ENCODE assay signal across 28 cellular contexts in genomic region chr19:38385057-38385803, GRCh38. TPM values are rescaled to one million over a fixed set of nuclear protein-coding genes. Genes with fewer than 3 reads are reported as not detected.
A peak's percentile ranks its signal among the peaks of the same experiment; 100 is the strongest.
DNase-seq lines count a peak whose midpoint lies in the region; ATAC-seq, FAIRE-seq and TF ChIP-seq lines count a peak whose summit lies in the region.
"Had no signal": no experiment of that assay in that cellular context is flagged by ENCODE, and none has a peak within 500 bp of the region (broad histone marks: within the 10 kb centered on the region; RNA-seq: fewer than 3 reads in every experiment).

No MANE protein-coding gene starts in this region.

- H3K27me3 ChIP-seq in SK-N-SH (ENCODE audit: insufficient read depth) (no peaks in the 10 kb centered on the region), GM12878 (replicated peaks in 1 of 2; ENCODE audit: control insufficient read depth in 2 of 2, insufficient read depth in 2 of 2, low read length in 1 of 2) (no peaks in the 10 kb centered on the region; a peak in 1 of 4 replicates), neuronal stem cell (ENCODE audit: control insufficient read depth in 3 of 3, insufficient read depth in 3 of 3, low read depth in 1 of 3, low read length in 3 of 3) (no peaks in the 10 kb centered on the region)
- H3K27me3 ChIP-seq: brain microvascular endothelial cell had no signal

- H3K36me3 ChIP-seq in SK-N-SH (replicated peaks in 1 of 2; ENCODE audit: control insufficient read depth in 1 of 2, insufficient read depth in 2 of 2, low read length in 1 of 2) (peaks cover 8 to 37% of the 10 kb centered on the region in 2 experiments), GM12878 (ENCODE audit: control insufficient read depth in 2 of 2, insufficient read depth in 2 of 2, low read length in 1 of 2) (peaks cover 14 to 17% of the 10 kb centered on the region in 2 experiments; a peak in 3 of 4 replicates), neuronal stem cell (replicated peaks in 1 of 2; ENCODE audit: control insufficient read depth in 2 of 2, insufficient read depth in 2 of 2, low read length in 2 of 2) (peaks cover 26 to 56% of the 10 kb centered on the region in 2 donors)

- H3K4me2 ChIP-seq in SK-N-SH, result no peak overlapping the region
- H3K4me2 ChIP-seq in GM12878 (ENCODE audit: control insufficient read depth, insufficient read depth), result no peak overlapping the region
- no peak overlapping the region for H3K4me2 ChIP-seq in neuronal stem cell (ENCODE audit: insufficient read depth, low read length, poor library complexity, severe bottlenecking)

- peaks cover 18% of the 10 kb centered on the region for H3F3A ChIP-seq in SK-N-SH (replicated peaks; ENCODE audit: insufficient read depth)

- SMC1A ChIA-PET in GM12878 (lab: Charles Lee; ENCODE audit: uncharacterized antibody, unreplicated experiment), result no interaction called here

- H2BK5ac ChIP-seq in neuronal stem cell (ENCODE audit: low read length), result no peak overlapping the region

- no peak overlapping the region for H3K27ac ChIP-seq in SK-N-SH (ENCODE audit: low read depth in 2 of 2, low read length in 1 of 2)
- no peak overlapping the region for H3K27ac ChIP-seq in GM12878 (ENCODE audit: control insufficient read depth, insufficient read depth)
- no peak overlapping the region for H3K27ac ChIP-seq in neuronal stem cell (replicated peaks; ENCODE audit: low read length)
- H3K27ac ChIP-seq: brain microvascular endothelial cell, coronary artery, parathyroid adenoma, transverse colon had no signal

- H2BK15ac ChIP-seq in neuronal stem cell (ENCODE audit: low read length), result no peak overlapping the region

- H4K91ac ChIP-seq in neuronal stem cell (ENCODE audit: low read depth, low read length, poor library complexity), result no peak overlapping the region

- H2AK5ac ChIP-seq in neuronal stem cell (ENCODE audit: low read depth, low read length), result no peak overlapping the region

- intact Hi-C loops in GM12878 (cut with micrococcal nuclease; ENCODE audit: unreplicated experiment), result loop anchor here (5.0 kb wide), 1 partner anchor 153 kb away; no protein-coding TSS in a partner anchor

- CTCF ChIA-PET in SK-N-SH (lab: Yijun Ruan, JAX), result interaction anchor here (1.5 to 1.8 kb wide), 2 partner anchors 9 to 152 kb away, joined by 4 to 8 read pairs; no protein-coding TSS in a partner anchor
- CTCF ChIA-PET in GM12878 (lab: Yijun Ruan, JAX), result interaction anchor here (1.2 kb wide), 1 partner anchor 18 kb away, joined by 3 read pairs; the partner anchor contains the start of gene FAM98C

- TF ChIP-seq CTCF in SK-N-SH (IDR thresholded peaks at IDR 0.05), result no peak
- no peak for TF ChIP-seq CTCF in GM12878 (IDR thresholded peaks at IDR 0.05 in 2 of 3, conservative IDR thresholded peaks at IDR 0.05 in 1 of 3; ENCODE audit: control insufficient read depth in 2 of 3, extremely low read depth in 1 of 3, insufficient read depth in 1 of 3, low read depth in 3 of 3, low read length in 3 of 3)

- H3K14ac ChIP-seq in neuronal stem cell (ENCODE audit: low read length), result no peak overlapping the region

- no peak overlapping the region for H3K18ac ChIP-seq in neuronal stem cell (ENCODE audit: low read length)

- no peak for DNase-seq in SK-N-SH
- DNase-seq in GM12891 (ENCODE audit: insufficient read length, low spot score), result no peak
- DNase-seq in GM12878 (ENCODE audit: low read depth, low spot score), result no peak
- no peak for DNase-seq in neuronal stem cell (ENCODE audit: low spot score)
- no peak for DNase-seq in germinal center (ENCODE audit: low spot score)
- no peak for DNase-seq in RCC 7860 (ENCODE audit: low spot score)
- DNase-seq in cortex of kidney (lab: John Stamatoyannopoulos, UW), result no peak
- DNase-seq: activated gamma-delta T cell treated with Interleukin-2 at 50 U/mL for 16 hours, AML-193, brain microvascular endothelial cell, DMS79, foreskin melanocyte, hippocampal formation, natural killer cell, NCI-H2029, RPMI8226, transverse colon had no signal

- in situ Hi-C loops in GM12878 (cut with MboI), result no loop called here

- H3K79me2 ChIP-seq in SK-N-SH (ENCODE audit: insufficient read depth) (peaks cover 13% of the 10 kb centered on the region), GM12878 (ENCODE audit: control insufficient read depth, insufficient read depth, low read length) (no peaks in the 10 kb centered on the region)

- no TSS peak for BruUV-seq in GM12878 (replicated peaks; lab: Mats Ljungman, UMichigan)

- H3K9me3 ChIP-seq in SK-N-SH, result no peaks in the 10 kb centered on the region
- no peaks in the 10 kb centered on the region for H3K9me3 ChIP-seq in GM12878 (replicated peaks; ENCODE audit: control insufficient read depth, insufficient read depth, low read length)
- H3K9me3 ChIP-seq in neuronal stem cell (replicated peaks in 1 of 2; ENCODE audit: control insufficient read depth in 2 of 2, insufficient read depth in 1 of 2, low read depth in 1 of 2, low read length in 2 of 2), result no peaks in the 10 kb centered on the region
- H3K9me3 ChIP-seq: Caco-2, HAP-1, transverse colon had no signal

- FAIRE-seq in GM12891 (lab: Jason Lieb, UNC), result no peak
- no peak for FAIRE-seq in GM12878 (lab: Jason Lieb, UNC)
- FAIRE-seq in RCC 7860 (lab: Jason Lieb, UNC), result no peak
- FAIRE-seq: keratinocyte had no signal

- H3K4me3 ChIP-seq in SK-N-SH (ENCODE audit: low read depth in 2 of 2, low read length in 1 of 2), result no peak overlapping the region; a peak in 1 of 4 replicates
- H3K4me3 ChIP-seq in GM12878, result no peak overlapping the region
- H3K4me3 ChIP-seq in neuronal stem cell (ENCODE audit: low read length in 2 of 2), result peak overlapping the region in 1 of 2 donors; percentile 43
- H3K4me3 ChIP-seq: coronary artery, HAP-1, transverse colon had no signal

- H2AFZ ChIP-seq in SK-N-SH (ENCODE audit: low read depth) (no peak overlapping the region), GM12878 (ENCODE audit: control insufficient read depth, low read depth, low read length) (no peak overlapping the region), neuronal stem cell (ENCODE audit: low read length) (no peak overlapping the region)
- H2AFZ ChIP-seq: parathyroid adenoma had no signal

- 99% methylated on average over 37 of the region's 40 CpGs for WGBS in SK-N-SH (ENCODE audit: low lambda C conversion rate)
- WGBS in GM12878 (ENCODE audit: insufficient coverage, insufficient replicate concordance, low lambda C conversion rate, missing lambda C conversion rate), result 97% methylated on average over 40 of the region's 40 CpGs
- WGBS in neuronal stem cell (ENCODE audit: extremely low coverage in 2 of 2, insufficient read length in 2 of 2, insufficient replicate concordance in 1 of 2), 2 donors, result no CpG with 5 or more reads among the region's 40 CpGs

- H4K20me1 ChIP-seq in SK-N-SH (ENCODE audit: insufficient read depth) (0 out of 2 replicates have a peak, but pooled peaks cover 5% of the 10 kb centered on the region), GM12878 (ENCODE audit: control insufficient read depth, insufficient read depth) (peaks cover 2% of the 10 kb centered on the region; the same call in 1 of the 2 replicates)

- no peaks in the 10 kb centered on the region for H3K9me2 ChIP-seq in SK-N-SH

- H3K4me1 ChIP-seq in SK-N-SH (ENCODE audit: control insufficient read depth in 1 of 2, insufficient read depth in 2 of 2, low read depth in 1 of 2, low read length in 1 of 2) (peaks cover 1 to 11% of the 10 kb centered on the region in 2 experiments; a peak in 1 of 4 replicates), GM12878 (ENCODE audit: control insufficient read depth, insufficient read depth, low read length) (peaks cover 12% of the 10 kb centered on the region), neuronal stem cell (ENCODE audit: control insufficient read depth in 2 of 2, insufficient read depth in 1 of 2, low read depth in 1 of 2, low read length in 2 of 2) (peaks cover 6 to 8% of the 10 kb centered on the region in 2 donors)
- H3K4me1 ChIP-seq: parathyroid adenoma had no signal

- ATAC-seq in SK-N-SH treated with all-trans-retinoic acid at 6 μM for 48 hours (no peak), GM12878 (no peak)
- ATAC-seq: esophagus mucosa, sciatic nerve had no signal

- RAD21 ChIA-PET in GM12878 (lab: Charles Lee; ENCODE audit: unreplicated experiment), result no interaction called here

- TF ChIP-seq POLR2A in GM12891 (IDR thresholded peaks at IDR 0.05; ENCODE audit: low read depth, low read length), result peak; percentile 10; the same call in 1 of the 2 replicates
- peak; percentile 40; the same call in 1 of the 2 replicates for TF ChIP-seq POLR2A in GM12878 (IDR thresholded peaks at IDR 0.05; ENCODE audit: low read depth, low read length)

- peaks cover 2% of the 10 kb centered on the region for H3K79me1 ChIP-seq in neuronal stem cell (ENCODE audit: low read depth, low read length)

- no peak overlapping the region for H2BK12ac ChIP-seq in neuronal stem cell (ENCODE audit: low read length)

- H3K4ac ChIP-seq in neuronal stem cell (ENCODE audit: low read length), result no peak overlapping the region

- POLR2A ChIA-PET in SK-N-SH (lab: Yijun Ruan, JAX), result interaction anchor here (0.9 to 1.5 kb wide), 2 partner anchors 9 to 11 kb away, joined by 3 to 6 read pairs; partner anchors contain the start of gene PSMD8
- POLR2A ChIA-PET in GM12878 (lab: Charles Lee), result interaction anchor here (1.8 kb wide), 1 partner anchor 11 kb away, joined by 5 read pairs; the partner anchor contains the start of gene PSMD8

- no peak for TF ChIP-seq EP300 in SK-N-SH (IDR thresholded peaks at IDR 0.05; ENCODE audit: borderline replicate concordance in 1 of 2, low read depth in 1 of 2, low read length in 1 of 2)
- TF ChIP-seq EP300 in GM12878 (IDR thresholded peaks at IDR 0.05; ENCODE audit: borderline replicate concordance in 1 of 2, control insufficient read depth in 1 of 2, low read depth in 2 of 2, low read length in 2 of 2), result no peak

- TF ChIP-seq RAD21 in SK-N-SH (IDR thresholded peaks at IDR 0.05; ENCODE audit: low read length) (no peak), GM12878 (IDR thresholded peaks at IDR 0.05; ENCODE audit: insufficient read depth, low read depth, low read length) (no peak)

- H2BK120ac ChIP-seq in neuronal stem cell (ENCODE audit: low read depth, low read length), result no peak overlapping the region

- peak overlapping the region; percentile 44 for H3K23ac ChIP-seq in neuronal stem cell (ENCODE audit: low read depth, low read length, poor library complexity)

- H3K9ac ChIP-seq in SK-N-SH (no peak overlapping the region), GM12878 (ENCODE audit: control insufficient read depth, insufficient read depth, low read length) (no peak overlapping the region), neuronal stem cell (ENCODE audit: low read depth, low read length, poor library complexity) (no peak overlapping the region)
- H3K9ac ChIP-seq: parathyroid adenoma had no signal

- no peak overlapping the region for H4K8ac ChIP-seq in neuronal stem cell (ENCODE audit: low read depth, low read length)

RNA-seq across cellular contexts. Expression of gene GGN, which starts 2.6 kb away (rescaled TPM):
- polyA plus RNA-seq in SK-N-SH (2012; rRNA removed) (0.48 and 0.52 TPM in 2 replicates), GM12878 (2011; rRNA removed) (not detected in 2 replicates), GM12878 (2014; fragmentation: Illumina TruSeq; extraction: Trizol) (not detected in 2 replicates), GM12878 (2014; fragmentation: Nextera tagmentation; extraction: Ambion mirVana) (not detected), GM12878 (2014; rRNA removed) (not detected in 2 replicates), GM12878 (2016; fragmentation: Nextera tagmentation; extraction: Ambion mirVana) (not detected)
- 0.37 and 0.63 TPM in 2 replicates for polyA plus RNA-seq in SK-N-SH (2012; cell fraction: cytosol; rRNA removed)
- 2.0 and 4.0 TPM in 2 replicates for polyA plus RNA-seq in SK-N-SH (2012; cell fraction: nucleus; rRNA removed)
- polyA plus RNA-seq in GM12891 (2012; ENCODE audit: low read depth, missing spikeins), result not detected
- total RNA-seq in GM12878 (2013; cell fraction: nucleolus; rRNA removed), result not detected in 2 replicates
- total RNA-seq in GM12878 (2014; rRNA removed) (not detected in 2 replicates), GM12878 (2014; rRNA removed; fragmentation: Illumina TruSeq; extraction: Trizol) (not detected in 2 replicates), GM12878 (2021) (not detected in 2 replicates)
- polyA plus RNA-seq in GM12878 (2011; ENCODE audit: low read depth), result not detected
- polyA plus RNA-seq in GM12878 (2011; cell fraction: cytosol; rRNA removed), result not detected in 2 replicates
- polyA plus RNA-seq in GM12878 (2011; cell fraction: nucleus; rRNA removed), result not detected in 2 replicates
- 0.25 and 0.37 TPM in 2 replicates for polyA plus RNA-seq in GM12878 (2012)
- polyA minus RNA-seq in GM12878 (2011; rRNA and poly(A)+ RNA removed), result not detected in 2 replicates
- polyA minus RNA-seq in GM12878 (2011; cell fraction: cytosol; rRNA and poly(A)+ RNA removed), result not detected in 2 replicates
- polyA minus RNA-seq in GM12878 (2011; cell fraction: nucleus; rRNA and poly(A)+ RNA removed), result not detected in 2 replicates
- 1.7 TPM for polyA plus RNA-seq in neuronal stem cell (2013, experiment 1 of 2)
- 1.7 TPM for polyA plus RNA-seq in neuronal stem cell (2013, experiment 2 of 2)
- total RNA-seq: esophagus mucosa, liver, natural killer cell, transverse colon had no signal
- polyA plus RNA-seq: IgD-negative memory B cell, keratinocyte, liver had no signal

RNA-seq across cellular contexts. Expression of gene SPRED3, which starts 3.3 kb away (rescaled TPM):
- 10.5 and 11.1 TPM in 2 replicates for polyA plus RNA-seq in SK-N-SH (2012; rRNA removed)
- polyA plus RNA-seq in SK-N-SH (2012; cell fraction: cytosol; rRNA removed), result 4.3 and 5.6 TPM in 2 replicates
- 50.6 and 58.3 TPM in 2 replicates for polyA plus RNA-seq in SK-N-SH (2012; cell fraction: nucleus; rRNA removed)
- polyA plus RNA-seq in GM12891 (2012; ENCODE audit: low read depth, missing spikeins), result 0.40 TPM
- total RNA-seq in GM12878 (2013; cell fraction: nucleolus; rRNA removed), result 2.1 and 4.2 TPM in 2 replicates
- 0.05 TPM in 1 of 2 replicates, not detected in the other for total RNA-seq in GM12878 (2014; rRNA removed)
- 0.23 and 0.27 TPM in 2 replicates for total RNA-seq in GM12878 (2014; rRNA removed; fragmentation: Illumina TruSeq; extraction: Trizol)
- total RNA-seq in GM12878 (2021), result 1.2 and 1.5 TPM in 2 replicates
- polyA plus RNA-seq in GM12878 (2011; ENCODE audit: low read depth), result 0.04 TPM
- polyA plus RNA-seq in GM12878 (2011; rRNA removed), result 0.61 and 0.79 TPM in 2 replicates
- 0.18 and 0.40 TPM in 2 replicates for polyA plus RNA-seq in GM12878 (2011; cell fraction: cytosol; rRNA removed)
- polyA plus RNA-seq in GM12878 (2011; cell fraction: nucleus; rRNA removed), result 4.8 and 6.4 TPM in 2 replicates
- 0.91 and 2.4 TPM in 2 replicates for polyA plus RNA-seq in GM12878 (2012)
- polyA plus RNA-seq in GM12878 (2014; fragmentation: Illumina TruSeq; extraction: Trizol), result 0.11 and 0.24 TPM in 2 replicates
- polyA plus RNA-seq in GM12878 (2014; fragmentation: Nextera tagmentation; extraction: Ambion mirVana), result under 1 TPM; 0.09 to 0.32 TPM
- polyA plus RNA-seq in GM12878 (2014; rRNA removed), result 0.31 and 0.88 TPM in 2 replicates
- polyA plus RNA-seq in GM12878 (2016; fragmentation: Nextera tagmentation; extraction: Ambion mirVana), result under 1 TPM in 1 of 2 experiments, not detected in 1; 0.47 TPM
- 0.52 and 0.73 TPM in 2 replicates for polyA minus RNA-seq in GM12878 (2011; rRNA and poly(A)+ RNA removed)
- not detected in 2 replicates for polyA minus RNA-seq in GM12878 (2011; cell fraction: cytosol; rRNA and poly(A)+ RNA removed)
- 1.1 and 2.0 TPM in 2 replicates for polyA minus RNA-seq in GM12878 (2011; cell fraction: nucleus; rRNA and poly(A)+ RNA removed)
- polyA plus RNA-seq in neuronal stem cell (2013, experiment 1 of 2), result 10.3 TPM
- 10.5 TPM for polyA plus RNA-seq in neuronal stem cell (2013, experiment 2 of 2)
- polyA plus RNA-seq: IgD-negative memory B cell had no signal

RNA-seq across cellular contexts. Expression of gene PSMD8, which starts 10.9 kb away (rescaled TPM):
- 400 and 453 TPM in 2 replicates for polyA plus RNA-seq in SK-N-SH (2012; rRNA removed)
- polyA plus RNA-seq in SK-N-SH (2012; cell fraction: cytosol; rRNA removed), result 207 and 336 TPM in 2 replicates
- 110 and 206 TPM in 2 replicates for polyA plus RNA-seq in SK-N-SH (2012; cell fraction: nucleus; rRNA removed)
- polyA plus RNA-seq in GM12891 (2012; ENCODE audit: low read depth, missing spikeins), result 171 TPM
- 69.3 and 72.2 TPM in 2 replicates for total RNA-seq in GM12878 (2013; cell fraction: nucleolus; rRNA removed)
- total RNA-seq in GM12878 (2014; rRNA removed), result 294 and 336 TPM in 2 replicates
- 164 and 180 TPM in 2 replicates for total RNA-seq in GM12878 (2014; rRNA removed; fragmentation: Illumina TruSeq; extraction: Trizol)
- 180 and 189 TPM in 2 replicates for total RNA-seq in GM12878 (2021)
- 83.0 TPM for polyA plus RNA-seq in GM12878 (2011; ENCODE audit: low read depth)
- 235 and 409 TPM in 2 replicates for polyA plus RNA-seq in GM12878 (2011; rRNA removed)
- polyA plus RNA-seq in GM12878 (2011; cell fraction: cytosol; rRNA removed), result 430 and 613 TPM in 2 replicates
- 204 and 265 TPM in 2 replicates for polyA plus RNA-seq in GM12878 (2011; cell fraction: nucleus; rRNA removed)
- 160 and 165 TPM in 2 replicates for polyA plus RNA-seq in GM12878 (2012)
- 184 and 210 TPM in 2 replicates for polyA plus RNA-seq in GM12878 (2014; fragmentation: Illumina TruSeq; extraction: Trizol)
- polyA plus RNA-seq in GM12878 (2014; fragmentation: Nextera tagmentation; extraction: Ambion mirVana), result 10 to 100 TPM; 81.2 to 99.0 TPM
- polyA plus RNA-seq in GM12878 (2014; rRNA removed), result 329 and 346 TPM in 2 replicates
- polyA plus RNA-seq in GM12878 (2016; fragmentation: Nextera tagmentation; extraction: Ambion mirVana), result 100 to 1,000 TPM; 327 to 341 TPM
- polyA minus RNA-seq in GM12878 (2011; rRNA and poly(A)+ RNA removed), result 244 and 321 TPM in 2 replicates
- polyA minus RNA-seq in GM12878 (2011; cell fraction: cytosol; rRNA and poly(A)+ RNA removed), result 59.7 and 83.7 TPM in 2 replicates
- 42.4 and 72.0 TPM in 2 replicates for polyA minus RNA-seq in GM12878 (2011; cell fraction: nucleus; rRNA and poly(A)+ RNA removed)
- polyA plus RNA-seq in neuronal stem cell (2013, experiment 1 of 2), result 142 TPM
- 138 TPM for polyA plus RNA-seq in neuronal stem cell (2013, experiment 2 of 2)

RNA-seq across cellular contexts. Expression of gene FAM98C, which starts 17.7 kb away (rescaled TPM):
- polyA plus RNA-seq in SK-N-SH (2012; rRNA removed) (24.9 and 26.7 TPM in 2 replicates), GM12878 (2011; rRNA removed) (4.5 and 8.8 TPM in 2 replicates), GM12878 (2014; fragmentation: Illumina TruSeq; extraction: Trizol) (1.7 and 3.5 TPM in 2 replicates), GM12878 (2014; fragmentation: Nextera tagmentation; extraction: Ambion mirVana) (1 to 10 TPM; 1.4 to 2.3 TPM), GM12878 (2014; rRNA removed) (17.1 and 23.5 TPM in 2 replicates), GM12878 (2016; fragmentation: Nextera tagmentation; extraction: Ambion mirVana) (10 to 100 TPM; 13.5 to 17.2 TPM)
- 10.6 and 16.0 TPM in 2 replicates for polyA plus RNA-seq in SK-N-SH (2012; cell fraction: cytosol; rRNA removed)
- 64.7 and 94.3 TPM in 2 replicates for polyA plus RNA-seq in SK-N-SH (2012; cell fraction: nucleus; rRNA removed)
- 10.3 TPM for polyA plus RNA-seq in GM12891 (2012; ENCODE audit: low read depth, missing spikeins)
- 25.4 and 31.4 TPM in 2 replicates for total RNA-seq in GM12878 (2013; cell fraction: nucleolus; rRNA removed)
- total RNA-seq in GM12878 (2014; rRNA removed) (9.8 and 10.2 TPM in 2 replicates), GM12878 (2014; rRNA removed; fragmentation: Illumina TruSeq; extraction: Trizol) (6.8 and 7.0 TPM in 2 replicates), GM12878 (2021) (11.2 and 14.2 TPM in 2 replicates)
- polyA plus RNA-seq in GM12878 (2011; ENCODE audit: low read depth), result 5.0 TPM
- 13.9 and 19.4 TPM in 2 replicates for polyA plus RNA-seq in GM12878 (2011; cell fraction: cytosol; rRNA removed)
- 33.4 and 38.9 TPM in 2 replicates for polyA plus RNA-seq in GM12878 (2011; cell fraction: nucleus; rRNA removed)
- 14.4 and 15.0 TPM in 2 replicates for polyA plus RNA-seq in GM12878 (2012)
- 4.2 and 10.1 TPM in 2 replicates for polyA minus RNA-seq in GM12878 (2011; rRNA and poly(A)+ RNA removed)
- polyA minus RNA-seq in GM12878 (2011; cell fraction: cytosol; rRNA and poly(A)+ RNA removed), result 7.9 and 8.8 TPM in 2 replicates
- polyA minus RNA-seq in GM12878 (2011; cell fraction: nucleus; rRNA and poly(A)+ RNA removed), result 6.8 and 10.3 TPM in 2 replicates
- polyA plus RNA-seq in neuronal stem cell (2013, experiment 1 of 2), result 5.4 TPM
- polyA plus RNA-seq in neuronal stem cell (2013, experiment 2 of 2), result 5.3 TPM

RNA-seq across cellular contexts. Expression of gene RASGRP4, which starts 40.8 kb away (rescaled TPM):
- not detected in 2 replicates for polyA plus RNA-seq in SK-N-SH (2012; rRNA removed)
- not detected in 2 replicates for polyA plus RNA-seq in SK-N-SH (2012; cell fraction: cytosol; rRNA removed)
- not detected in 2 replicates for polyA plus RNA-seq in SK-N-SH (2012; cell fraction: nucleus; rRNA removed)
- 4.2 TPM for polyA plus RNA-seq in GM12891 (2012; ENCODE audit: low read depth, missing spikeins)
- 3.5 and 4.8 TPM in 2 replicates for total RNA-seq in GM12878 (2013; cell fraction: nucleolus; rRNA removed)
- total RNA-seq in GM12878 (2014; rRNA removed), result 4.8 and 5.7 TPM in 2 replicates
- total RNA-seq in GM12878 (2014; rRNA removed; fragmentation: Illumina TruSeq; extraction: Trizol), result 2.0 and 2.8 TPM in 2 replicates
- total RNA-seq in GM12878 (2021), result 5.9 TPM in 2 replicates
- 1.2 TPM for polyA plus RNA-seq in GM12878 (2011; ENCODE audit: low read depth)
- polyA plus RNA-seq in GM12878 (2011; rRNA removed), result 0.04 and 0.24 TPM in 2 replicates
- polyA plus RNA-seq in GM12878 (2011; cell fraction: cytosol; rRNA removed), result 0.22 and 0.30 TPM in 2 replicates
- 0.38 and 0.55 TPM in 2 replicates for polyA plus RNA-seq in GM12878 (2011; cell fraction: nucleus; rRNA removed)
- polyA plus RNA-seq in GM12878 (2012), result 2.5 and 2.6 TPM in 2 replicates
- polyA plus RNA-seq in GM12878 (2014; fragmentation: Illumina TruSeq; extraction: Trizol), result 4.2 and 5.5 TPM in 2 replicates
- under 1 TPM; 0.26 to 0.55 TPM for polyA plus RNA-seq in GM12878 (2014; fragmentation: Nextera tagmentation; extraction: Ambion mirVana)
- polyA plus RNA-seq in GM12878 (2014; rRNA removed), result 6.6 and 7.4 TPM in 2 replicates
- 1 to 10 TPM; 2.4 to 3.8 TPM for polyA plus RNA-seq in GM12878 (2016; fragmentation: Nextera tagmentation; extraction: Ambion mirVana)
- polyA minus RNA-seq in GM12878 (2011; rRNA and poly(A)+ RNA removed), result 0.21 TPM in 1 of 2 replicates, not detected in the other
- polyA minus RNA-seq in GM12878 (2011; cell fraction: cytosol; rRNA and poly(A)+ RNA removed), result not detected in 2 replicates
- polyA minus RNA-seq in GM12878 (2011; cell fraction: nucleus; rRNA and poly(A)+ RNA removed), result 0.12 TPM in 1 of 2 replicates, not detected in the other
- polyA plus RNA-seq in neuronal stem cell (2013, experiment 1 of 2), result 0.10 TPM
- polyA plus RNA-seq in neuronal stem cell (2013, experiment 2 of 2), result 0.17 TPM
- total RNA-seq: Caco-2, M059J had no signal
- polyA plus RNA-seq: keratinocyte had no signal

Comparison
In these comparisons a context has a peak if more than half of its experiments do, and no peak if none do; other contexts are left out.
1. Of the 26 proteins assayed by ChIP-seq in both GM12878 and SK-N-SH: peak only in GM12878: none; only in SK-N-SH: none; in both: POLR2AphosphoS5; in neither: 25.